In the genomic region with DNA sequence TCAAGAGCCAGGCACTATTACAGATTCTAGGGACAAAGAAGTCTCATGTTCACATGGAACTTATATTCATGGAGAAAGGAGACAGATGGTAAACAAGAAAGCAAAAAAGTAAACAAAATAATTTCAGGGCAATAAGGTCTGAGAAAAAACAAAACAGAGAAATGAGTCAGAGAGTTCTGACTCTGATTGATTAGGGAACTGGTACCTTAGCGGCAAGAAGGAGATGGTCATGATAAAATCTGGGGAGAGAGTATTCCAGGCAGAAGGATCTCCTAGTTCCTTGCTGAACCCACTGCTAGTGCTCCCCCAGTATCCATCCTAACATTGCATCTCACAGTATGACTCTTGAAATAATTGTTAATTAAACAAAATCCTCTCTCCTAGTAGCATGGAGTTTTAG, we compare ENCODE assay signal across 1 cellular context.
A peak's percentile ranks its signal among the peaks of the same experiment; 100 is the strongest.
TF ChIP-seq lines count a peak whose summit lies in the region.

No MANE protein-coding gene starts in this region.

TF ChIP-seq in GM12878, 131 proteins besides CTCF, POLR2A, EP300 and RAD21 (continued from another document and continues in another):
- no peak for TF ChIP-seq TCF12 (IDR thresholded peaks at IDR 0.05; ENCODE audit: low read depth, low read length)
- TF ChIP-seq RAD51 (IDR thresholded peaks at IDR 0.05) = no peak
- TF ChIP-seq SRF (IDR thresholded peaks at IDR 0.05; ENCODE audit: low read depth in 2 of 2, low read length in 2 of 2) = 0 out of 4 replicates have a peak, but pooled peaks of 1 of the 2 experiments have one; percentile 38
- no peak for TF ChIP-seq KLF5 (IDR thresholded peaks at IDR 0.05; ENCODE audit: partially characterized antibody)
- no peak for TF ChIP-seq PAX5 (IDR thresholded peaks at IDR 0.05; ENCODE audit: borderline replicate concordance, low read depth, low read length)
- TF ChIP-seq SIN3A (IDR thresholded peaks at IDR 0.05; ENCODE audit: low read depth, low read length) = no peak
- TF ChIP-seq SREBF2 (IDR thresholded peaks at IDR 0.05; ENCODE audit: low read length) = no peak
- peak; percentile 77 to 89 for TF ChIP-seq IKZF2 (IDR thresholded peaks at IDR 0.05)
- TF ChIP-seq ZNF207 (IDR thresholded peaks at IDR 0.05; ENCODE audit: borderline replicate concordance) = no peak
- TF ChIP-seq HDGF (IDR thresholded peaks at IDR 0.05) = no peak
- TF ChIP-seq CHD2 (IDR thresholded peaks at IDR 0.05; ENCODE audit: borderline replicate concordance, low read depth, low read length) = no peak
- TF ChIP-seq, protein P1, sequence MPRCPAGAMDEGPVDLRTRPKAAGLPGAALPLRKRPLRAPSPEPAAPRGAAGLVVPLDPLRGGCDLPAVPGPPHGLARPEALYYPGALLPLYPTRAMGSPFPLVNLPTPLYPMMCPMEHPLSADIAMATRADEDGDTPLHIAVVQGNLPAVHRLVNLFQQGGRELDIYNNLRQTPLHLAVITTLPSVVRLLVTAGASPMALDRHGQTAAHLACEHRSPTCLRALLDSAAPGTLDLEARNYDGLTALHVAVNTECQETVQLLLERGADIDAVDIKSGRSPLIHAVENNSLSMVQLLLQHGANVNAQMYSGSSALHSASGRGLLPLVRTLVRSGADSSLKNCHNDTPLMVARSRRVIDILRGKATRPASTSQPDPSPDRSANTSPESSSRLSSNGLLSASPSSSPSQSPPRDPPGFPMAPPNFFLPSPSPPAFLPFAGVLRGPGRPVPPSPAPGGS (IDR thresholded peaks at IDR 0.05; ENCODE audit: borderline replicate concordance, insufficient read depth, low read depth, low read length, poor library complexity, severe bottlenecking) = no peak
- TF ChIP-seq BCL11A (IDR thresholded peaks at IDR 0.05; ENCODE audit: low read depth, low read length) = peak; percentile 73; the same call in 1 of the 2 replicates
- TF ChIP-seq, protein P2, sequence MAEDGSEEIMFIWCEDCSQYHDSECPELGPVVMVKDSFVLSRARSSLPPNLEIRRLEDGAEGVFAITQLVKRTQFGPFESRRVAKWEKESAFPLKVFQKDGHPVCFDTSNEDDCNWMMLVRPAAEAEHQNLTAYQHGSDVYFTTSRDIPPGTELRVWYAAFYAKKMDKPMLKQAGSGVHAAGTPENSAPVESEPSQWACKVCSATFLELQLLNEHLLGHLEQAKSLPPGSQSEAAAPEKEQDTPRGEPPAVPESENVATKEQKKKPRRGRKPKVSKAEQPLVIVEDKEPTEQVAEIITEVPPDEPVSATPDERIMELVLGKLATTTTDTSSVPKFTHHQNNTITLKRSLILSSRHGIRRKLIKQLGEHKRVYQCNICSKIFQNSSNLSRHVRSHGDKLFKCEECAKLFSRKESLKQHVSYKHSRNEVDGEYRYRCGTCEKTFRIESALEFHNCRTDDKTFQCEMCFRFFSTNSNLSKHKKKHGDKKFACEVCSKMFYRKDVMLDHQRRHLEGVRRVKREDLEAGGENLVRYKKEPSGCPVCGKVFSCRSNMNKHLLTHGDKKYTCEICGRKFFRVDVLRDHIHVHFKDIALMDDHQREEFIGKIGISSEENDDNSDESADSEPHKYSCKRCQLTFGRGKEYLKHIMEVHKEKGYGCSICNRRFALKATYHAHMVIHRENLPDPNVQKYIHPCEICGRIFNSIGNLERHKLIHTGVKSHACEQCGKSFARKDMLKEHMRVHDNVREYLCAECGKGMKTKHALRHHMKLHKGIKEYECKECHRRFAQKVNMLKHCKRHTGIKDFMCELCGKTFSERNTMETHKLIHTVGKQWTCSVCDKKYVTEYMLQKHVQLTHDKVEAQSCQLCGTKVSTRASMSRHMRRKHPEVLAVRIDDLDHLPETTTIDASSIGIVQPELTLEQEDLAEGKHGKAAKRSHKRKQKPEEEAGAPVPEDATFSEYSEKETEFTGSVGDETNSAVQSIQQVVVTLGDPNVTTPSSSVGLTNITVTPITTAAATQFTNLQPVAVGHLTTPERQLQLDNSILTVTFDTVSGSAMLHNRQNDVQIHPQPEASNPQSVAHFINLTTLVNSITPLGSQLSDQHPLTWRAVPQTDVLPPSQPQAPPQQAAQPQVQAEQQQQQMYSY (CRISPR knock-in tag; IDR thresholded peaks at IDR 0.05) = no peak
- TF ChIP-seq, protein P3, sequence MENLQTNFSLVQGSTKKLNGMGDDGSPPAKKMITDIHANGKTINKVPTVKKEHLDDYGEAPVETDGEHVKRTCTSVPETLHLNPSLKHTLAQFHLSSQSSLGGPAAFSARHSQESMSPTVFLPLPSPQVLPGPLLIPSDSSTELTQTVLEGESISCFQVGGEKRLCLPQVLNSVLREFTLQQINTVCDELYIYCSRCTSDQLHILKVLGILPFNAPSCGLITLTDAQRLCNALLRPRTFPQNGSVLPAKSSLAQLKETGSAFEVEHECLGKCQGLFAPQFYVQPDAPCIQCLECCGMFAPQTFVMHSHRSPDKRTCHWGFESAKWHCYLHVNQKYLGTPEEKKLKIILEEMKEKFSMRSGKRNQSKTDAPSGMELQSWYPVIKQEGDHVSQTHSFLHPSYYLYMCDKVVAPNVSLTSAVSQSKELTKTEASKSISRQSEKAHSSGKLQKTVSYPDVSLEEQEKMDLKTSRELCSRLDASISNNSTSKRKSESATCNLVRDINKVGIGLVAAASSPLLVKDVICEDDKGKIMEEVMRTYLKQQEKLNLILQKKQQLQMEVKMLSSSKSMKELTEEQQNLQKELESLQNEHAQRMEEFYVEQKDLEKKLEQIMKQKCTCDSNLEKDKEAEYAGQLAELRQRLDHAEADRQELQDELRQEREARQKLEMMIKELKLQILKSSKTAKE (IDR thresholded peaks at IDR 0.05; ENCODE audit: low read depth, poor library complexity, severe bottlenecking) = no peak
- no peak for TF ChIP-seq MTA3 (IDR thresholded peaks at IDR 0.05; ENCODE audit: borderline replicate concordance, low read length)
- no peak for TF ChIP-seq BMI1 (IDR thresholded peaks at IDR 0.05; ENCODE audit: borderline replicate concordance)
- peak; percentile 76 for TF ChIP-seq SPI1 (IDR thresholded peaks at IDR 0.05; ENCODE audit: borderline replicate concordance, insufficient read depth, low read depth, low read length)
- TF ChIP-seq, protein P4, sequence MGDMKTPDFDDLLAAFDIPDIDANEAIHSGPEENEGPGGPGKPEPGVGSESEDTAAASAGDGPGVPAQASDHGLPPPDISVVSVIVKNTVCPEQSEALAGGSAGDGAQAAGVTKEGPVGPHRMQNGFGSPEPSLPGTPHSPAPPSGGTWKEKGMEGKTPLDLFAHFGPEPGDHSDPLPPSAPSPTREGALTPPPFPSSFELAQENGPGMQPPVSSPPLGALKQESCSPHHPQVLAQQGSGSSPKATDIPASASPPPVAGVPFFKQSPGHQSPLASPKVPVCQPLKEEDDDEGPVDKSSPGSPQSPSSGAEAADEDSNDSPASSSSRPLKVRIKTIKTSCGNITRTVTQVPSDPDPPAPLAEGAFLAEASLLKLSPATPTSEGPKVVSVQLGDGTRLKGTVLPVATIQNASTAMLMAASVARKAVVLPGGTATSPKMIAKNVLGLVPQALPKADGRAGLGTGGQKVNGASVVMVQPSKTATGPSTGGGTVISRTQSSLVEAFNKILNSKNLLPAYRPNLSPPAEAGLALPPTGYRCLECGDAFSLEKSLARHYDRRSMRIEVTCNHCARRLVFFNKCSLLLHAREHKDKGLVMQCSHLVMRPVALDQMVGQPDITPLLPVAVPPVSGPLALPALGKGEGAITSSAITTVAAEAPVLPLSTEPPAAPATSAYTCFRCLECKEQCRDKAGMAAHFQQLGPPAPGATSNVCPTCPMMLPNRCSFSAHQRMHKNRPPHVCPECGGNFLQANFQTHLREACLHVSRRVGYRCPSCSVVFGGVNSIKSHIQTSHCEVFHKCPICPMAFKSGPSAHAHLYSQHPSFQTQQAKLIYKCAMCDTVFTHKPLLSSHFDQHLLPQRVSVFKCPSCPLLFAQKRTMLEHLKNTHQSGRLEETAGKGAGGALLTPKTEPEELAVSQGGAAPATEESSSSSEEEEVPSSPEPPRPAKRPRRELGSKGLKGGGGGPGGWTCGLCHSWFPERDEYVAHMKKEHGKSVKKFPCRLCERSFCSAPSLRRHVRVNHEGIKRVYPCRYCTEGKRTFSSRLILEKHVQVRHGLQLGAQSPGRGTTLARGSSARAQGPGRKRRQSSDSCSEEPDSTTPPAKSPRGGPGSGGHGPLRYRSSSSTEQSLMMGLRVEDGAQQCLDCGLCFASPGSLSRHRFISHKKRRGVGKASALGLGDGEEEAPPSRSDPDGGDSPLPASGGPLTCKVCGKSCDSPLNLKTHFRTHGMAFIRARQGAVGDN (IDR thresholded peaks at IDR 0.05) = no peak
- no peak for TF ChIP-seq RB1 (IDR thresholded peaks at IDR 0.05; ENCODE audit: borderline replicate concordance)
- TF ChIP-seq FOS (IDR thresholded peaks at IDR 0.05; ENCODE audit: borderline replicate concordance, extremely low read depth, insufficient read length) = no peak
- TF ChIP-seq MEF2A (IDR thresholded peaks at IDR 0.05; ENCODE audit: insufficient read depth, low read depth, low read length) = no peak
- TF ChIP-seq ZNF622 (IDR thresholded peaks at IDR 0.05) = no peak
- no peak for TF ChIP-seq YY1 (IDR thresholded peaks at IDR 0.05; ENCODE audit: low read depth, low read length)
- no peak for TF ChIP-seq SUPT20H (IDR thresholded peaks at IDR 0.05; ENCODE audit: borderline replicate concordance, control insufficient read depth, low read depth, low read length)
- TF ChIP-seq RUNX3 (IDR thresholded peaks at IDR 0.05; ENCODE audit: low read length) = peak; percentile 55; the same call in 1 of the 2 replicates
- no peak for TF ChIP-seq ZNF384 (IDR thresholded peaks at IDR 0.05; ENCODE audit: borderline replicate concordance, low read depth, low read length)
- TF ChIP-seq BACH1 (IDR thresholded peaks at IDR 0.05; ENCODE audit: borderline replicate concordance) = no peak
- TF ChIP-seq TCF3 (IDR thresholded peaks at IDR 0.05; ENCODE audit: borderline replicate concordance, insufficient read depth, low read depth, low read length) = no peak
- TF ChIP-seq FOXM1 (IDR thresholded peaks at IDR 0.05; ENCODE audit: low read depth, low read length) = peak; percentile 53; the same call in 1 of the 2 replicates
- TF ChIP-seq, protein P5, sequence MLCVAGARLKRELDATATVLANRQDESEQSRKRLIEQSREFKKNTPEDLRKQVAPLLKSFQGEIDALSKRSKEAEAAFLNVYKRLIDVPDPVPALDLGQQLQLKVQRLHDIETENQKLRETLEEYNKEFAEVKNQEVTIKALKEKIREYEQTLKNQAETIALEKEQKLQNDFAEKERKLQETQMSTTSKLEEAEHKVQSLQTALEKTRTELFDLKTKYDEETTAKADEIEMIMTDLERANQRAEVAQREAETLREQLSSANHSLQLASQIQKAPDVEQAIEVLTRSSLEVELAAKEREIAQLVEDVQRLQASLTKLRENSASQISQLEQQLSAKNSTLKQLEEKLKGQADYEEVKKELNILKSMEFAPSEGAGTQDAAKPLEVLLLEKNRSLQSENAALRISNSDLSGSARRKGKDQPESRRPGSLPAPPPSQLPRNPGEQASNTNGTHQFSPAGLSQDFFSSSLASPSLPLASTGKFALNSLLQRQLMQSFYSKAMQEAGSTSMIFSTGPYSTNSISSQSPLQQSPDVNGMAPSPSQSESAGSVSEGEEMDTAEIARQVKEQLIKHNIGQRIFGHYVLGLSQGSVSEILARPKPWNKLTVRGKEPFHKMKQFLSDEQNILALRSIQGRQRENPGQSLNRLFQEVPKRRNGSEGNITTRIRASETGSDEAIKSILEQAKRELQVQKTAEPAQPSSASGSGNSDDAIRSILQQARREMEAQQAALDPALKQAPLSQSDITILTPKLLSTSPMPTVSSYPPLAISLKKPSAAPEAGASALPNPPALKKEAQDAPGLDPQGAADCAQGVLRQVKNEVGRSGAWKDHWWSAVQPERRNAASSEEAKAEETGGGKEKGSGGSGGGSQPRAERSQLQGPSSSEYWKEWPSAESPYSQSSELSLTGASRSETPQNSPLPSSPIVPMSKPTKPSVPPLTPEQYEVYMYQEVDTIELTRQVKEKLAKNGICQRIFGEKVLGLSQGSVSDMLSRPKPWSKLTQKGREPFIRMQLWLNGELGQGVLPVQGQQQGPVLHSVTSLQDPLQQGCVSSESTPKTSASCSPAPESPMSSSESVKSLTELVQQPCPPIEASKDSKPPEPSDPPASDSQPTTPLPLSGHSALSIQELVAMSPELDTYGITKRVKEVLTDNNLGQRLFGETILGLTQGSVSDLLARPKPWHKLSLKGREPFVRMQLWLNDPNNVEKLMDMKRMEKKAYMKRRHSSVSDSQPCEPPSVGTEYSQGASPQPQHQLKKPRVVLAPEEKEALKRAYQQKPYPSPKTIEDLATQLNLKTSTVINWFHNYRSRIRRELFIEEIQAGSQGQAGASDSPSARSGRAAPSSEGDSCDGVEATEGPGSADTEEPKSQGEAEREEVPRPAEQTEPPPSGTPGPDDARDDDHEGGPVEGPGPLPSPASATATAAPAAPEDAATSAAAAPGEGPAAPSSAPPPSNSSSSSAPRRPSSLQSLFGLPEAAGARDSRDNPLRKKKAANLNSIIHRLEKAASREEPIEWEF (IDR thresholded peaks at IDR 0.05; ENCODE audit: insufficient replicate concordance, low read depth, low read length) = no peak
- TF ChIP-seq NFXL1 (IDR thresholded peaks at IDR 0.05; ENCODE audit: borderline replicate concordance) = no peak
- TF ChIP-seq ZSCAN29 (IDR thresholded peaks at IDR 0.05) = no peak
- no peak for TF ChIP-seq MEF2B (IDR thresholded peaks at IDR 0.05; ENCODE audit: partially characterized antibody, poor library complexity, severe bottlenecking)
- TF ChIP-seq NFYA (IDR thresholded peaks at IDR 0.05; ENCODE audit: borderline replicate concordance, low read depth, low read length) = no peak
- no peak for TF ChIP-seq RELA (IDR thresholded peaks at IDR 0.05; ENCODE audit: borderline replicate concordance, partially characterized antibody)
- TF ChIP-seq, protein P6, sequence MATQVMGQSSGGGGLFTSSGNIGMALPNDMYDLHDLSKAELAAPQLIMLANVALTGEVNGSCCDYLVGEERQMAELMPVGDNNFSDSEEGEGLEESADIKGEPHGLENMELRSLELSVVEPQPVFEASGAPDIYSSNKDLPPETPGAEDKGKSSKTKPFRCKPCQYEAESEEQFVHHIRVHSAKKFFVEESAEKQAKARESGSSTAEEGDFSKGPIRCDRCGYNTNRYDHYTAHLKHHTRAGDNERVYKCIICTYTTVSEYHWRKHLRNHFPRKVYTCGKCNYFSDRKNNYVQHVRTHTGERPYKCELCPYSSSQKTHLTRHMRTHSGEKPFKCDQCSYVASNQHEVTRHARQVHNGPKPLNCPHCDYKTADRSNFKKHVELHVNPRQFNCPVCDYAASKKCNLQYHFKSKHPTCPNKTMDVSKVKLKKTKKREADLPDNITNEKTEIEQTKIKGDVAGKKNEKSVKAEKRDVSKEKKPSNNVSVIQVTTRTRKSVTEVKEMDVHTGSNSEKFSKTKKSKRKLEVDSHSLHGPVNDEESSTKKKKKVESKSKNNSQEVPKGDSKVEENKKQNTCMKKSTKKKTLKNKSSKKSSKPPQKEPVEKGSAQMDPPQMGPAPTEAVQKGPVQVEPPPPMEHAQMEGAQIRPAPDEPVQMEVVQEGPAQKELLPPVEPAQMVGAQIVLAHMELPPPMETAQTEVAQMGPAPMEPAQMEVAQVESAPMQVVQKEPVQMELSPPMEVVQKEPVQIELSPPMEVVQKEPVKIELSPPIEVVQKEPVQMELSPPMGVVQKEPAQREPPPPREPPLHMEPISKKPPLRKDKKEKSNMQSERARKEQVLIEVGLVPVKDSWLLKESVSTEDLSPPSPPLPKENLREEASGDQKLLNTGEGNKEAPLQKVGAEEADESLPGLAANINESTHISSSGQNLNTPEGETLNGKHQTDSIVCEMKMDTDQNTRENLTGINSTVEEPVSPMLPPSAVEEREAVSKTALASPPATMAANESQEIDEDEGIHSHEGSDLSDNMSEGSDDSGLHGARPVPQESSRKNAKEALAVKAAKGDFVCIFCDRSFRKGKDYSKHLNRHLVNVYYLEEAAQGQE (IDR thresholded peaks at IDR 0.05; ENCODE audit: low read depth, low read length) = no peak
- TF ChIP-seq SMARCA5 (IDR thresholded peaks at IDR 0.05) = no peak
- TF ChIP-seq CHD4 (IDR thresholded peaks at IDR 0.05) = no peak
- TF ChIP-seq TAF1 (IDR thresholded peaks at IDR 0.05; ENCODE audit: borderline replicate concordance, low read depth, low read length) = no peak
